ENCODE assay signal across 9 cellular contexts in genomic region chr17:29614345-29615047, GRCh38. TPM values are rescaled to one million over a fixed set of nuclear protein-coding genes. Genes with fewer than 3 reads are reported as not detected.
DNase-seq lines count a peak whose midpoint lies in the region; ATAC-seq and TF ChIP-seq lines count a peak whose summit lies in the region.
"Had no signal": no experiment of that assay in that cellular context is flagged by ENCODE, and none has a peak within 500 bp of the region (broad histone marks: within the 10 kb centered on the region; RNA-seq: fewer than 3 reads in every experiment).

No MANE protein-coding gene starts in this region.

- no peak for TF ChIP-seq POLR2A in breast epithelium (IDR thresholded peaks at IDR 0.05)

- peak overlapping the region in 2 of 3 donors; percentile 53 to 63 for H3K4me3 ChIP-seq in breast epithelium
- H3K4me3 ChIP-seq: lung had no signal

- DNase-seq in Ammon's horn (ENCODE audit: low spot score) (peak; percentile 67), HFFc6 (no peak), breast epithelium (ENCODE audit: low spot score in 2 of 2) (no peak), GM10248 (ENCODE audit: extremely low spot score) (no peak), NCI-H1417 treated with DMSO at 0.1 percent for 48 hours (lab: John Stamatoyannopoulos, UW) (no peak), NCI-H774 (lab: John Stamatoyannopoulos, UW) (no peak)
- no peak for DNase-seq in naive thymus-derived CD8-positive, alpha-beta T cell
- DNase-seq in stimulated activated CD4-positive, alpha-beta T cell treated with anti-CD3 and anti-CD28 coated beads, Interleukin-12 subunit alpha, Interleukin-12 subunit beta, amount 100 ng/mL, for 4 hours, result no peak

- H3K4me1 ChIP-seq in breast epithelium, result peaks cover 17 to 18% of the 10 kb centered on the region in 2 donors

- POLR2A ChIA-PET in naive thymus-derived CD8-positive, alpha-beta T cell (lab: Charles Lee), result interaction anchor here (1.3 to 5.9 kb wide), 11 partner anchors 10 to 163 kb away, joined by 3 to 79 read pairs (median 20); partner anchors contain the start of genes ABHD15, ANKRD13B, GIT1 and TP53I13
- POLR2A ChIA-PET in GM10248 (lab: Yijun Ruan, JAX), result no interaction called here

- no peaks in the 10 kb centered on the region for H3K36me3 ChIP-seq in breast epithelium

- H3K27ac ChIP-seq in breast epithelium, result no peak overlapping the region

- no peak overlapping the region; the same call in 1 of the 2 replicates for H3K27ac Mint-ChIP-seq in HFFc6
- peak overlapping the region; percentile 51 to 96 (median 92) for H3K27ac Mint-ChIP-seq in naive thymus-derived CD8-positive, alpha-beta T cell

- TF ChIP-seq CTCF in HFFc6 (IDR thresholded peaks at IDR 0.05) (no peak), breast epithelium (IDR thresholded peaks at IDR 0.05) (no peak), GM10248 (IDR thresholded peaks at IDR 0.05; ENCODE audit: control extremely low read depth, extremely low read depth, low read depth, missing control alignments) (no peak)

- H3K4me3 Mint-ChIP-seq in HFFc6, result peak overlapping the region; percentile 83
- peak overlapping the region; percentile 81 to 95 (median 90) for H3K4me3 Mint-ChIP-seq in naive thymus-derived CD8-positive, alpha-beta T cell

- H3K9me3 ChIP-seq in breast epithelium, result no peaks in the 10 kb centered on the region

- peaks cover 32% of the 10 kb centered on the region for H3K4me1 Mint-ChIP-seq in HFFc6 (ENCODE audit: low read depth)
- H3K4me1 Mint-ChIP-seq in naive thymus-derived CD8-positive, alpha-beta T cell, result peaks cover 14 to 42% (median 37%) of the 10 kb centered on the region in 4 donors

- peaks cover 2% of the 10 kb centered on the region for H3K27me3 Mint-ChIP-seq in HFFc6 (ENCODE audit: insufficient read depth)
- no peaks in the 10 kb centered on the region for H3K27me3 Mint-ChIP-seq in naive thymus-derived CD8-positive, alpha-beta T cell

- CTCF ChIA-PET in GM10248 (lab: Yijun Ruan, JAX), result interaction anchor here (1.0 to 7.0 kb wide), 18 partner anchors 10 to 470 kb away, joined by 3 to 172 read pairs (median 7); partner anchors contain the start of genes ANKRD13B and GIT1

- ATAC-seq in naive thymus-derived CD8-positive, alpha-beta T cell, result no peak

- H3K36me3 Mint-ChIP-seq in HFFc6 (ENCODE audit: low read depth), result no peaks in the 10 kb centered on the region
- no peaks in the 10 kb centered on the region for H3K36me3 Mint-ChIP-seq in naive thymus-derived CD8-positive, alpha-beta T cell

- no peaks in the 10 kb centered on the region for H3K9me3 Mint-ChIP-seq in HFFc6
- H3K9me3 Mint-ChIP-seq in naive thymus-derived CD8-positive, alpha-beta T cell, result no peaks in the 10 kb centered on the region

- no peaks in the 10 kb centered on the region for H3K27me3 ChIP-seq in breast epithelium

- intact Hi-C loops in breast epithelium (cut with DNase I; ENCODE audit: low total_unique reads), result no loop called here

RNA-seq across cellular contexts. Expression of gene CORO6, which starts 8.2 kb away (rescaled TPM):
- total RNA-seq in HFFc6 (2021; fragmentation: NEBNext Ultra II Directional; extraction: Animal tissue kit (Norgen Biotek cat#: 25700)), result 1 to 10 TPM; 4.6 to 6.1 (median 5.4) TPM
- 10 to 100 TPM in 2 of 3 donors, 1 to 10 TPM in 1; 6.6 to 21.3 (median 16.8) TPM for total RNA-seq in breast epithelium
- total RNA-seq in naive thymus-derived CD8-positive, alpha-beta T cell, result 1 to 10 TPM; 1.6 to 2.2 TPM
- under 1 TPM in 2 of 3 donors, not detected in 1; 0.22 to 0.36 TPM for polyA plus RNA-seq in naive thymus-derived CD8-positive, alpha-beta T cell

RNA-seq across cellular contexts. Expression of gene ANKRD13B, which starts 21.6 kb away (rescaled TPM):
- 1 to 10 TPM; 1.9 to 4.3 (median 3.0) TPM for total RNA-seq in HFFc6 (2021; fragmentation: NEBNext Ultra II Directional; extraction: Animal tissue kit (Norgen Biotek cat#: 25700))
- 10 to 100 TPM in 1 of 3 donors, 1 to 10 TPM in 2; 8.5 to 13.0 (median 9.2) TPM for total RNA-seq in breast epithelium
- 1 to 10 TPM; 2.3 to 3.7 TPM for total RNA-seq in naive thymus-derived CD8-positive, alpha-beta T cell
- under 1 TPM in 2 of 3 donors, not detected in 1; 0.25 to 0.32 TPM for polyA plus RNA-seq in naive thymus-derived CD8-positive, alpha-beta T cell

RNA-seq across cellular contexts. Expression of gene GIT1, which starts 25.0 kb away (rescaled TPM):
- 10 to 100 TPM; 24.1 to 29.7 (median 28.7) TPM for total RNA-seq in HFFc6 (2021; fragmentation: NEBNext Ultra II Directional; extraction: Animal tissue kit (Norgen Biotek cat#: 25700))
- total RNA-seq in breast epithelium, result 10 to 100 TPM; 28.5 to 41.3 (median 31.2) TPM
- total RNA-seq in naive thymus-derived CD8-positive, alpha-beta T cell, result 10 to 100 TPM; 51.6 to 58.2 TPM
- polyA plus RNA-seq in naive thymus-derived CD8-positive, alpha-beta T cell, result 10 to 100 TPM in 1 of 3 donors, 1 to 10 TPM in 2; 4.4 to 27.7 (median 6.7) TPM

RNA-seq across cellular contexts. Expression of gene TP53I13, which starts 46.0 kb away (rescaled TPM):
- total RNA-seq in HFFc6 (2021; fragmentation: NEBNext Ultra II Directional; extraction: Animal tissue kit (Norgen Biotek cat#: 25700)), result 10 to 100 TPM; 31.3 to 36.6 (median 35.3) TPM
- total RNA-seq in breast epithelium, result 100 to 1,000 TPM in 1 of 3 donors, 10 to 100 TPM in 2; 34.1 to 114 (median 56.0) TPM
- 10 to 100 TPM; 79.3 to 89.5 TPM for total RNA-seq in naive thymus-derived CD8-positive, alpha-beta T cell
- 10 to 100 TPM; 22.7 to 26.8 (median 25.5) TPM for polyA plus RNA-seq in naive thymus-derived CD8-positive, alpha-beta T cell

RNA-seq across cellular contexts. Expression of gene ABHD15, which starts 47.7 kb away (rescaled TPM):
- total RNA-seq in HFFc6 (2021; fragmentation: NEBNext Ultra II Directional; extraction: Animal tissue kit (Norgen Biotek cat#: 25700)), result 1 to 10 TPM; 6.4 to 9.8 (median 7.0) TPM
- total RNA-seq in breast epithelium, result 10 to 100 TPM in 1 of 3 donors, 1 to 10 TPM in 2; 7.9 to 29.3 (median 9.8) TPM
- 10 to 100 TPM; 13.4 to 13.8 TPM for total RNA-seq in naive thymus-derived CD8-positive, alpha-beta T cell
- 1 to 10 TPM; 4.2 to 8.9 (median 7.1) TPM for polyA plus RNA-seq in naive thymus-derived CD8-positive, alpha-beta T cell
